Comparison of ENCODE assay signal across 24 cellular contexts in genomic region chr10:3203972-3204371, GRCh38. TPM values are rescaled to one million over a fixed set of nuclear protein-coding genes. Genes with fewer than 3 reads are reported as not detected.
DNase-seq lines count a peak whose midpoint lies in the region; ATAC-seq and TF ChIP-seq lines count a peak whose summit lies in the region.
"Had no signal": no experiment of that assay in that cellular context is flagged by ENCODE, and none has a peak within 500 bp of the region (broad histone marks: within the 10 kb centered on the region; RNA-seq: fewer than 3 reads in every experiment).

No MANE protein-coding gene starts in this region.

- no peaks in the 10 kb centered on the region for H3K27me3 ChIP-seq in PC-3 (ENCODE audit: low read length)
- H3K27me3 ChIP-seq in smooth muscle cell (ENCODE audit: low read depth): no peaks in the 10 kb centered on the region

- H3K36me3 ChIP-seq in PC-3 (ENCODE audit: low read depth, low read length) (no peaks in the 10 kb centered on the region), smooth muscle cell (ENCODE audit: low read depth) (no peaks in the 10 kb centered on the region)

- no peaks in the 10 kb centered on the region for H3K79me2 ChIP-seq in PC-3 (ENCODE audit: low read length)
- no peaks in the 10 kb centered on the region for H3K79me2 ChIP-seq in smooth muscle cell (ENCODE audit: low read depth)

- no peak overlapping the region for H3K27ac ChIP-seq in PC-3 (ENCODE audit: low read length)
- no peak overlapping the region for H3K27ac ChIP-seq in smooth muscle cell (ENCODE audit: low read depth)
- H3K27ac ChIP-seq: 22Rv1 had no signal

- TF ChIP-seq CTCF in PC-3 (conservative IDR thresholded peaks at IDR 0.05; ENCODE audit: low read depth, low read length) (no peak), smooth muscle cell (IDR thresholded peaks at IDR 0.05; ENCODE audit: borderline replicate concordance, insufficient read depth, poor library complexity, severe bottlenecking) (no peak)

- H2AFZ ChIP-seq in PC-3 (ENCODE audit: low read length) (0 out of 2 replicates have a peak overlapping the region, but pooled peaks have one; percentile 34), smooth muscle cell (ENCODE audit: low read depth) (no peak overlapping the region)

- H3K9ac ChIP-seq in PC-3 (ENCODE audit: low read length) (no peak overlapping the region), smooth muscle cell (ENCODE audit: low read depth) (no peak overlapping the region)
- H3K9ac ChIP-seq: SK-N-SH had no signal

- WGBS in smooth muscle cell (ENCODE audit: low lambda C conversion rate): 26% methylated on average over 4 of the region's 4 CpGs

- DNase-seq in NCI-H82 (lab: John Stamatoyannopoulos, UW) (peak; percentile 17), NCI-H82 treated with DMSO at 0.1 percent for 48 hours (lab: John Stamatoyannopoulos, UW; ENCODE audit: unreplicated experiment) (no peak), PC-3 (no peak), amniotic epithelial cell (ENCODE audit: low read depth) (peak; percentile 64), smooth muscle cell (lab: John Stamatoyannopoulos, UW; ENCODE audit: unreplicated experiment) (no peak), NCI-H1092 treated with DMSO at 0.1 percent for 48 hours (lab: John Stamatoyannopoulos, UW) (no peak)
- DNase-seq in central memory CD4-positive, alpha-beta T cell: no peak
- DNase-seq: CD4-positive, CD25-positive, alpha-beta regulatory T cell; DMS53; EL; GDM1; HCEC 1CT; NCI-H1105; NCI-H146; NCI-H1930; NCI-H2107; NCI-H446; NCI-H524 treated with DMSO at 0.1 percent for 48 hours; NCI-H774; SK-N-SH; SW 1271 had no signal

- H3K9me3 ChIP-seq in PC-3 (ENCODE audit: low read length) (no peaks in the 10 kb centered on the region), smooth muscle cell (replicated peaks; ENCODE audit: low read depth) (no peaks in the 10 kb centered on the region)
- H3K9me3 ChIP-seq: SK-N-SH had no signal

- H3K4me3 ChIP-seq in PC-3 (ENCODE audit: low read length): no peak overlapping the region
- H3K4me3 ChIP-seq in smooth muscle cell: no peak overlapping the region
- H3K4me3 ChIP-seq: GM12878 had no signal

- H4K20me1 ChIP-seq in PC-3 (ENCODE audit: low read length) (no peaks in the 10 kb centered on the region), smooth muscle cell (ENCODE audit: low read depth) (no peaks in the 10 kb centered on the region)

- POLR2A ChIA-PET in PC-3 (lab: Charles Lee; ENCODE audit: unreplicated experiment): interaction anchor here (0.6 kb wide), 1 partner anchor 601 kb away, joined by 3 read pairs; no protein-coding TSS in a partner anchor

- no peaks in the 10 kb centered on the region for H3F3A ChIP-seq in PC-3 (ENCODE audit: low read length, unreplicated experiment)
- H3F3A ChIP-seq in smooth muscle cell (ENCODE audit: low read depth): no peaks in the 10 kb centered on the region

- ATAC-seq in PC-3 (no peak), HG02970 (IDR thresholded peaks at IDR 0.05; ENCODE audit: low FRiP score, unreplicated experiment) (no peak)
- ATAC-seq: GM12878 had no signal

- no peaks in the 10 kb centered on the region for H3K9me2 ChIP-seq in PC-3 (replicated peaks; ENCODE audit: low read length)
- H3K9me2 ChIP-seq: SK-N-SH had no signal

- H3K4me2 ChIP-seq in PC-3 (ENCODE audit: low read length) (peak overlapping the region; percentile 22; the same call in 1 of the 2 replicates), smooth muscle cell (peak overlapping the region; percentile 44)
- H3K4me2 ChIP-seq: SK-N-SH had no signal

- CTCF ChIA-PET in PC-3 (lab: Charles Lee): no interaction called here

- intact Hi-C loops in PC-3 (cut with micrococcal nuclease): no loop called here

- BruUV-seq in PC-3 (replicated peaks; lab: Mats Ljungman, UMichigan): no TSS peak

- H3K4me1 ChIP-seq in PC-3 (ENCODE audit: insufficient read depth, low read length) (no peaks in the 10 kb centered on the region), smooth muscle cell (ENCODE audit: low read depth) (peaks cover 3% of the 10 kb centered on the region)

RNA-seq across cellular contexts. Expression of gene PITRM1, which starts 31.4 kb away (rescaled TPM):
- 61.5 and 73.2 TPM in 2 replicates for total RNA-seq in PC-3 (2014; rRNA removed)
- 55.9 and 61.3 TPM in 2 replicates for total RNA-seq in smooth muscle cell
- 49.2 and 53.8 TPM in 2 replicates for polyA plus RNA-seq in smooth muscle cell

Comparison
In these comparisons a context has a peak if more than half of its experiments do, and no peak if none do; other contexts are left out.
1. DNase-seq: peak in NCI-H82 (single experiment) and amniotic epithelial cell (single experiment); none in NCI-H82 treated with DMSO at 0.1 percent for 48 hours (single experiment), PC-3 (single experiment), smooth muscle cell (single experiment), central memory CD4-positive, alpha-beta T cell (single experiment) and NCI-H1092 treated with DMSO at 0.1 percent for 48 hours (single experiment).